Comparison of ENCODE assay signal across 8 cellular contexts in genomic region chr10:86521620-86522384, GRCh38. TPM values are rescaled to one million over a fixed set of nuclear protein-coding genes. Genes with fewer than 3 reads are reported as not detected.
DNase-seq lines count a peak whose midpoint lies in the region; ATAC-seq and TF ChIP-seq lines count a peak whose summit lies in the region.

A gene with protein sequence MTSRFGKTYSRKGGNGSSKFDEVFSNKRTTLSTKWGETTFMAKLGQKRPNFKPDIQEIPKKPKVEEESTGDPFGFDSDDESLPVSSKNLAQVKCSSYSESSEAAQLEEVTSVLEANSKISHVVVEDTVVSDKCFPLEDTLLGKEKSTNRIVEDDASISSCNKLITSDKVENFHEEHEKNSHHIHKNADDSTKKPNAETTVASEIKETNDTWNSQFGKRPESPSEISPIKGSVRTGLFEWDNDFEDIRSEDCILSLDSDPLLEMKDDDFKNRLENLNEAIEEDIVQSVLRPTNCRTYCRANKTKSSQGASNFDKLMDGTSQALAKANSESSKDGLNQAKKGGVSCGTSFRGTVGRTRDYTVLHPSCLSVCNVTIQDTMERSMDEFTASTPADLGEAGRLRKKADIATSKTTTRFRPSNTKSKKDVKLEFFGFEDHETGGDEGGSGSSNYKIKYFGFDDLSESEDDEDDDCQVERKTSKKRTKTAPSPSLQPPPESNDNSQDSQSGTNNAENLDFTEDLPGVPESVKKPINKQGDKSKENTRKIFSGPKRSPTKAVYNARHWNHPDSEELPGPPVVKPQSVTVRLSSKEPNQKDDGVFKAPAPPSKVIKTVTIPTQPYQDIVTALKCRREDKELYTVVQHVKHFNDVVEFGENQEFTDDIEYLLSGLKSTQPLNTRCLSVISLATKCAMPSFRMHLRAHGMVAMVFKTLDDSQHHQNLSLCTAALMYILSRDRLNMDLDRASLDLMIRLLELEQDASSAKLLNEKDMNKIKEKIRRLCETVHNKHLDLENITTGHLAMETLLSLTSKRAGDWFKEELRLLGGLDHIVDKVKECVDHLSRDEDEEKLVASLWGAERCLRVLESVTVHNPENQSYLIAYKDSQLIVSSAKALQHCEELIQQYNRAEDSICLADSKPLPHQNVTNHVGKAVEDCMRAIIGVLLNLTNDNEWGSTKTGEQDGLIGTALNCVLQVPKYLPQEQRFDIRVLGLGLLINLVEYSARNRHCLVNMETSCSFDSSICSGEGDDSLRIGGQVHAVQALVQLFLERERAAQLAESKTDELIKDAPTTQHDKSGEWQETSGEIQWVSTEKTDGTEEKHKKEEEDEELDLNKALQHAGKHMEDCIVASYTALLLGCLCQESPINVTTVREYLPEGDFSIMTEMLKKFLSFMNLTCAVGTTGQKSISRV (N-terminal part only) (minus strand): TSS chr10:86521792. CDS start chr10:86518069, 3,723 bp downstream.

- peak; percentile 96 for ATAC-seq in CD4-positive, CD25-positive, alpha-beta regulatory T cell (ENCODE audit: low read depth in 2 of 2)
- ATAC-seq in GM19438 (IDR thresholded peaks at IDR 0.05; ENCODE audit: low read depth, unreplicated experiment) (peak; percentile 92), HG03571 (IDR thresholded peaks at IDR 0.05; ENCODE audit: unreplicated experiment) (peak; percentile 93)

- no peaks in the 10 kb centered on the region for H3K9me3 ChIP-seq in CD4-positive, CD25-positive, alpha-beta regulatory T cell (ENCODE audit: control insufficient read depth in 2 of 2, low read length in 2 of 2)
- H3K9me3 ChIP-seq in liver (ENCODE audit: control insufficient read depth in 4 of 4, low read length in 3 of 4), result no peaks in the 10 kb centered on the region

- no peak for TF ChIP-seq CTCF in liver (IDR thresholded peaks at IDR 0.05; ENCODE audit: low read depth, low read length, missing input control)

- CTCF ChIA-PET in activated CD4-positive, alpha-beta memory T cell treated with anti-CD3 and anti-CD28 coated beads for 36 hours (lab: Charles Lee), result interaction anchor here (3.0 kb wide), 1 partner anchor 121 kb away, joined by 15 read pairs; no protein-coding TSS in a partner anchor

- POLR2A ChIA-PET in activated CD4-positive, alpha-beta memory T cell treated with anti-CD3 and anti-CD28 coated beads for 36 hours (lab: Charles Lee), result interaction anchor here (1.8 to 3.3 kb wide), 2 partner anchors 13 to 121 kb away, joined by 5 to 13 read pairs; no protein-coding TSS in a partner anchor

- H3K27me3 Mint-ChIP-seq in CD4-positive, CD25-positive, alpha-beta regulatory T cell, result no peaks in the 10 kb centered on the region
- H3K27me3 Mint-ChIP-seq in activated CD4-positive, alpha-beta memory T cell treated with anti-CD3 and anti-CD28 coated beads for 36 hours, result no peaks in the 10 kb centered on the region

- H3K27me3 ChIP-seq in CD4-positive, CD25-positive, alpha-beta regulatory T cell (ENCODE audit: control insufficient read depth, insufficient read depth, low read length), result no peaks in the 10 kb centered on the region
- H3K27me3 ChIP-seq in liver (ENCODE audit: control insufficient read depth in 4 of 4, insufficient read depth in 4 of 4, low read length in 3 of 4), result no peaks in the 10 kb centered on the region

- H3K27ac ChIP-seq in CD4-positive, CD25-positive, alpha-beta regulatory T cell (ENCODE audit: insufficient read depth, low read length, poor library complexity, severe bottlenecking), result peak within 1 kb of the TSS; percentile 90
- H3K27ac ChIP-seq in liver (ENCODE audit: low read depth in 1 of 2, low read length in 2 of 2), result peak within 1 kb of the TSS; percentile 88 to 92

- WGBS in liver, result under 1% methylated on average over 91 of the region's 91 CpGs

- peaks cover 9% of the 10 kb centered on the region for H3K36me3 Mint-ChIP-seq in CD4-positive, CD25-positive, alpha-beta regulatory T cell
- H3K36me3 Mint-ChIP-seq in activated CD4-positive, alpha-beta memory T cell treated with anti-CD3 and anti-CD28 coated beads for 36 hours, result peaks cover 24% of the 10 kb centered on the region

- peak within 1 kb of the TSS; percentile 92 to 99 (median 97) for H3K27ac Mint-ChIP-seq in CD4-positive, CD25-positive, alpha-beta regulatory T cell
- H3K27ac Mint-ChIP-seq in activated CD4-positive, alpha-beta memory T cell treated with anti-CD3 and anti-CD28 coated beads for 36 hours, result peak within 1 kb of the TSS; percentile 86

- H3K4me1 Mint-ChIP-seq in CD4-positive, CD25-positive, alpha-beta regulatory T cell, result peaks cover 39 to 71% (median 51%) of the 10 kb centered on the region in 4 donors
- H3K4me1 Mint-ChIP-seq in activated CD4-positive, alpha-beta memory T cell treated with anti-CD3 and anti-CD28 coated beads for 36 hours (ENCODE audit: low read depth), result peaks cover 59% of the 10 kb centered on the region

- H3K4me3 Mint-ChIP-seq in CD4-positive, CD25-positive, alpha-beta regulatory T cell, result peak within 1 kb of the TSS; percentile 87 to 97 (median 94)
- peak within 1 kb of the TSS; percentile 86 for H3K4me3 Mint-ChIP-seq in activated CD4-positive, alpha-beta memory T cell treated with anti-CD3 and anti-CD28 coated beads for 36 hours

- no peak for TF ChIP-seq RAD21 in liver (IDR thresholded peaks at IDR 0.05)

- H3K4me3 ChIP-seq in CD4-positive, CD25-positive, alpha-beta regulatory T cell (ENCODE audit: low read depth, low read length), result peak within 1 kb of the TSS; percentile 92
- peak within 1 kb of the TSS; percentile 93 to 99 (median 97) for H3K4me3 ChIP-seq in liver (ENCODE audit: low read depth in 1 of 3, low read length in 3 of 3)

- DNase-seq in CD4-positive, CD25-positive, alpha-beta regulatory T cell, result peak; percentile 92 to 95 (median 94)
- DNase-seq in NCI-H82 treated with DMSO at 0.1 percent for 48 hours (lab: John Stamatoyannopoulos, UW; ENCODE audit: unreplicated experiment) (peak; percentile 70), dermis microvascular lymphatic vessel endothelial cell (ENCODE audit: low read depth in 2 of 2) (peak; percentile 82 to 97)
- DNase-seq in activated CD4-positive, alpha-beta memory T cell treated with anti-CD3 and anti-CD28 coated beads for 36 hours, result peak; percentile 96
- peak; percentile 94 for DNase-seq in stimulated activated CD4-positive, alpha-beta T cell treated with anti-CD3 and anti-CD28 coated beads, Interleukin-4, amount 100 ng/mL, for 1 hour

- intact Hi-C loops in activated CD4-positive, alpha-beta memory T cell treated with anti-CD3 and anti-CD28 coated beads for 36 hours (cut with micrococcal nuclease), result loop anchor here (1.0 to 5.0 kb wide), 5 partner anchors 13 to 190 kb away; no protein-coding TSS in a partner anchor

- peaks cover 7% of the 10 kb centered on the region for H3K36me3 ChIP-seq in CD4-positive, CD25-positive, alpha-beta regulatory T cell (ENCODE audit: control insufficient read depth, insufficient read depth, low read length)
- H3K36me3 ChIP-seq in liver (ENCODE audit: control insufficient read depth in 4 of 4, insufficient read depth in 3 of 4, low read depth in 1 of 4, low read length in 3 of 4), result peaks cover 0 to 6% (median under 1%) of the 10 kb centered on the region in 4 donors

- H3K9ac ChIP-seq in liver (ENCODE audit: low read depth in 1 of 2, low read length in 2 of 2), result peak within 1 kb of the TSS; percentile 89 to 99

- H3K9me3 Mint-ChIP-seq in CD4-positive, CD25-positive, alpha-beta regulatory T cell, result no peaks in the 10 kb centered on the region
- H3K9me3 Mint-ChIP-seq in activated CD4-positive, alpha-beta memory T cell treated with anti-CD3 and anti-CD28 coated beads for 36 hours, result no peaks in the 10 kb centered on the region

- H3K4me1 ChIP-seq in CD4-positive, CD25-positive, alpha-beta regulatory T cell (ENCODE audit: control insufficient read depth, insufficient read depth, low read length, poor library complexity, severe bottlenecking), result peaks cover 42% of the 10 kb centered on the region
- peaks cover 7 to 46% (median 32%) of the 10 kb centered on the region in 4 donors for H3K4me1 ChIP-seq in liver (ENCODE audit: control insufficient read depth in 4 of 4, insufficient read depth in 4 of 4, low read length in 3 of 4)

TF ChIP-seq in liver, 16 proteins besides CTCF, POLR2A, EP300 and RAD21 (continues in another document):
- TF ChIP-seq FOXA1 (IDR thresholded peaks at IDR 0.05), result no peak
- peak in 1 of 2 donors; percentile 30 for TF ChIP-seq GABPA (IDR thresholded peaks at IDR 0.05 in 1 of 2, conservative IDR thresholded peaks at IDR 0.05 in 1 of 2)
- peak in 1 of 2 donors; percentile 22 for TF ChIP-seq EGR1 (IDR thresholded peaks at IDR 0.05; ENCODE audit: low read depth in 2 of 2)
- peak; percentile 67 for TF ChIP-seq YY1 (IDR thresholded peaks at IDR 0.05)
- no peak for TF ChIP-seq FOXA2 (IDR thresholded peaks at IDR 0.05)
- TF ChIP-seq, protein P1, sequence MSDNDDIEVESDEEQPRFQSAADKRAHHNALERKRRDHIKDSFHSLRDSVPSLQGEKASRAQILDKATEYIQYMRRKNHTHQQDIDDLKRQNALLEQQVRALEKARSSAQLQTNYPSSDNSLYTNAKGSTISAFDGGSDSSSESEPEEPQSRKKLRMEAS (IDR thresholded peaks at IDR 0.05), result no peak

RNA-seq across cellular contexts. Expression of the gene that starts here (rescaled TPM):
- 54.3 TPM for total RNA-seq in CD4-positive, CD25-positive, alpha-beta regulatory T cell
- 10 to 100 TPM; 33.3 to 40.9 (median 36.2) TPM for polyA plus RNA-seq in CD4-positive, CD25-positive, alpha-beta regulatory T cell
- total RNA-seq in activated CD4-positive, alpha-beta memory T cell treated with anti-CD3 and anti-CD28 coated beads for 36 hours, result 10 to 100 TPM; 43.6 to 44.6 TPM
- total RNA-seq in dermis microvascular lymphatic vessel endothelial cell (34.8 and 39.0 TPM in 2 replicates), liver (10 to 100 TPM; 36.1 to 37.9 TPM)
- polyA plus RNA-seq in liver, result 10 to 100 TPM in 1 of 2 donors, 1 to 10 TPM in 1; 9.7 to 12.0 TPM

Comparison
In these comparisons a context has a peak if more than half of its experiments do, and no peak if none do; other contexts are left out.
1. Peak in every context shown above with its lines: DNase-seq, ATAC-seq, H3K4me3 ChIP-seq and H3K27ac ChIP-seq.